Comparison of ENCODE assay signal across 10 cellular contexts in the genomic region with DNA sequence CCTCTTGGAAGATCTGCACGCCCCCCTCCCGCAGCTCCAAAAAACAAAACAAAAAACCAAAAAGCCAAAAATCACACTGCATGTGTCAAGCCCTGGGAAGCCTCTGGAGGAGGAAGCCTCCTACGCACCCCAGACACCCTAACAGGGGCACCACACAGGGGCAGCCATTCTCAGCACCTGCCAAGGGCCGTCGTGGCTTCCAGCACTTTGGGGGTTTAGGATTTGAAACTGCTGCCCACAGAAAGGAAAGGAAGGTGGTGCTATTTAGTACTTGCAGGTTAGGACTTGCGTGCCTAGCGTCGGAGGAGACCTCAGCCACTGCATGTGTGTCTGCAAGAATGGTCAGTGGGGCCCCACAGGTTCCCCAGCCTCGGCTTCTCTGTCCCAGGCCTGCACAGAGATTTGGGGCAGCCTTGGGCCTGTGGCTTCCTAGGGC. TPM values are rescaled to one million over a fixed set of nuclear protein-coding genes. Genes with fewer than 3 reads are reported as not detected.
DNase-seq lines count a peak whose midpoint lies in the region; ATAC-seq and TF ChIP-seq lines count a peak whose summit lies in the region.
"Had no signal": no experiment of that assay in that cellular context is flagged by ENCODE, and none has a peak within 500 bp of the region (broad histone marks: within the 10 kb centered on the region; RNA-seq: fewer than 3 reads in every experiment).

No MANE protein-coding gene starts in this region.

- H3K27ac ChIP-seq in KMS-11 (peak overlapping the region; percentile 99), foreskin keratinocyte (peak overlapping the region; percentile 42)
- H3K27ac ChIP-seq: epithelial cell of prostate had no signal

- no peak overlapping the region for H2AFZ ChIP-seq in KMS-11 (ENCODE audit: low read depth)

- no peak for TF ChIP-seq CTCF in KMS-11 (conservative IDR thresholded peaks at IDR 0.05; ENCODE audit: low read depth, low read length)
- no peak for TF ChIP-seq CTCF in foreskin keratinocyte (conservative IDR thresholded peaks at IDR 0.05)
- no peak for TF ChIP-seq CTCF in endothelial cell (IDR thresholded peaks at IDR 0.05; ENCODE audit: unreplicated experiment)

- peak; percentile 32 for ATAC-seq in GM18498 (IDR thresholded peaks at IDR 0.05; ENCODE audit: unreplicated experiment)
- ATAC-seq in GM21528 (IDR thresholded peaks at IDR 0.05; ENCODE audit: low FRiP score, unreplicated experiment): peak; percentile 22
- peak; percentile 28 for ATAC-seq in foreskin keratinocyte

- no peaks in the 10 kb centered on the region for H3K36me3 Mint-ChIP-seq in endothelial cell (ENCODE audit: low read depth, unreplicated experiment)
- H3K36me3 Mint-ChIP-seq: WTC11 had no signal

- H3K27me3 ChIP-seq in KMS-11 (ENCODE audit: insufficient read depth, low read depth): no peaks in the 10 kb centered on the region
- H3K27me3 ChIP-seq in foreskin keratinocyte: peaks cover 21% of the 10 kb centered on the region

- H3K4me3 Mint-ChIP-seq in endothelial cell (ENCODE audit: unreplicated experiment): no peak overlapping the region
- H3K4me3 Mint-ChIP-seq: WTC11 had no signal

- H3K4me2 ChIP-seq in KMS-11: peak overlapping the region; percentile 53

- H3K4me1 ChIP-seq in KMS-11 (ENCODE audit: low read depth, poor library complexity, severe bottlenecking) (peaks cover 87% of the 10 kb centered on the region), foreskin keratinocyte (peaks cover 6% of the 10 kb centered on the region)

- H3K4me1 Mint-ChIP-seq in endothelial cell (ENCODE audit: unreplicated experiment): no peaks in the 10 kb centered on the region

- no peak overlapping the region for H3K4me3 ChIP-seq in KMS-11 (IDR thresholded peaks at IDR 0.05; ENCODE audit: insufficient read depth, low read depth, low read length)

- H3K27me3 Mint-ChIP-seq in endothelial cell (ENCODE audit: unreplicated experiment): peaks cover 8% of the 10 kb centered on the region

- DNase-seq in foreskin keratinocyte (no peak), SHP77 (lab: John Stamatoyannopoulos, UW) (no peak), SHP77 treated with DMSO at 0.1 percent for 48 hours (lab: John Stamatoyannopoulos, UW) (no peak), NCI-H2171 treated with DMSO at 0.1 percent for 48 hours (lab: John Stamatoyannopoulos, UW) (no peak), endothelial cell (ENCODE audit: low spot score) (no peak)

- H3K79me2 ChIP-seq in KMS-11 (ENCODE audit: insufficient read depth, low read depth): no peaks in the 10 kb centered on the region

- H3K9ac ChIP-seq in KMS-11: peak overlapping the region; percentile 72; the same call in 1 of the 2 replicates

- no peaks in the 10 kb centered on the region for H4K20me1 ChIP-seq in KMS-11 (ENCODE audit: insufficient read depth)

- no peaks in the 10 kb centered on the region for H3K9me3 Mint-ChIP-seq in endothelial cell (ENCODE audit: unreplicated experiment)
- H3K9me3 Mint-ChIP-seq: WTC11 had no signal

- no peak overlapping the region for H3K27ac Mint-ChIP-seq in endothelial cell (ENCODE audit: unreplicated experiment)
- H3K27ac Mint-ChIP-seq: WTC11 had no signal

- H3K36me3 ChIP-seq in KMS-11 (ENCODE audit: insufficient read depth): no peaks in the 10 kb centered on the region

RNA-seq across cellular contexts. Expression of gene GPR55, which starts 0.4 kb away (rescaled TPM):
- total RNA-seq in foreskin keratinocyte (not detected in 2 replicates), endothelial cell (ENCODE audit: unreplicated experiment) (0.28 TPM)
- polyA plus RNA-seq in foreskin keratinocyte: not detected in 2 replicates
- total RNA-seq: WTC11 had no signal
